8 cellular contexts compared by ENCODE assay signal in the genomic region with DNA sequence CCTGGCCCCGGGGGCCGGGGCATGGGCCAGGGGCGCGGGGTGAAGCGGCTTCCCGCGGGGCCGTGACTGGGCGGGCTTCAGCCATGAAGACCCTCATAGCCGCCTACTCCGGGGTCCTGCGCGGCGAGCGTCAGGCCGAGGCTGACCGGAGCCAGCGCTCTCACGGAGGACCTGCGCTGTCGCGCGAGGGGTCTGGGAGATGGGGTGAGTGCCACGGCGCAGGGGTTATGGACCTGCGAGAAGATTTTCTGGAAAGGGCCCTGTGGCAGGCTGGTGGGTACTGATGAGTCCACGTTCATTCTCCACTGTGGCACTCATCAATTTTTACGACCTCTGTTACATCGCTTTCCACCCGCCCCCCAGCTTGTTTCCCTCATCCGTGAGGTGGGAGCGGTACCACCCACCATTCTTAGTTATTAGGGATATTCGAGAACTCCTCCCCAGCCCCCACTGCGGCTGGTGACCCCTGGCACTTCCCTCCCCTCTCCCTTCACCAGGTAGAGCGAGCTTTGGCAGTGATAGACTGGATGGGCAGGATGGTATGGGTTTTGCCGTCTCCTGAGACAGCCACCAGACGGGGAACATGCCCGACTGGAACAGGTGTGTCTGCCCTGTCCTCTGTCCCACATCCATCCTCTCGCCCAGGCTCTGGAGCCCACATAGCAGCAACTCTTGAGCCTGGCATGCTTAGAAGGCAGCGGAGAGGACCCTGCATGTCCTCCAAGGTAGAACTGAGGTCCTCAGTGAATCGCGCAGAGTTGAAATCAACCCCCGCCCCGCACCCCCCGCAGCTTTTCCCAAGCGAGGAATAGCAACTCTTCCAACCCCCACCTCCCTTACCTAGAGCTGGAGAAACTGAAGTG. TPM values are rescaled to one million over a fixed set of nuclear protein-coding genes. Genes with fewer than 3 reads are reported as not detected.
DNase-seq lines count a peak whose midpoint lies in the region; ATAC-seq and TF ChIP-seq lines count a peak whose summit lies in the region.

No MANE protein-coding gene starts in this region.

- H3K9ac ChIP-seq in BLaER1 = peak overlapping the region; percentile 78; the same call in 1 of the 2 replicates

- H3K9me3 ChIP-seq in BLaER1 = peaks cover 5% of the 10 kb centered on the region; the same call in 1 of the 2 replicates
- H3K9me3 ChIP-seq in mucosa of descending colon = no peaks in the 10 kb centered on the region

- H3K27ac ChIP-seq in BLaER1 = peak overlapping the region; percentile 83; the same call in 1 of the 2 replicates

- peaks cover 13% of the 10 kb centered on the region for H3K4me1 ChIP-seq in BLaER1
- peaks cover 13% of the 10 kb centered on the region for H3K4me1 ChIP-seq in mucosa of descending colon (ENCODE audit: low read depth)

- H3K27me3 ChIP-seq in BLaER1 = peaks cover 39% of the 10 kb centered on the region

- H4K20me1 ChIP-seq in BLaER1 = no peaks in the 10 kb centered on the region

- DNase-seq in Jurkat, Clone E6-1 (ENCODE audit: low read depth, low spot score) = no peak
- DNase-seq in choroid plexus epithelial cell (ENCODE audit: low read depth) (no peak), mucosa of descending colon (peak in 2 of 3 donors; percentile 15 to 37), SIG-M5 (lab: John Stamatoyannopoulos, UW) (no peak)
- DNase-seq in stimulated activated CD4-positive, alpha-beta T cell treated with anti-CD3 and anti-CD28 coated beads, Interleukin-15, amount 100 ng/mL, for 24 hours = no peak

- no peaks in the 10 kb centered on the region for H3K36me3 ChIP-seq in BLaER1
- H3K36me3 ChIP-seq in mucosa of descending colon (ENCODE audit: low read depth) = no peaks in the 10 kb centered on the region

- H3K4me3 ChIP-seq in BLaER1 (peak overlapping the region; percentile 59), choroid plexus epithelial cell (ENCODE audit: low read depth, low read length) (peak overlapping the region; percentile 54), mucosa of descending colon (no peak overlapping the region)
- peak overlapping the region; percentile 48 for H3K4me3 ChIP-seq in Jurkat, Clone E6-1 (ENCODE audit: low read length)

- no peak for TF ChIP-seq POLR2A in GM18505 (IDR thresholded peaks at IDR 0.05; ENCODE audit: borderline replicate concordance, extremely low read depth, insufficient read depth, insufficient read length)

- ATAC-seq in mucosa of descending colon (peak; percentile 42), HG02938 (IDR thresholded peaks at IDR 0.05; ENCODE audit: unreplicated experiment) (no peak), GM18505 (IDR thresholded peaks at IDR 0.05; ENCODE audit: unreplicated experiment) (no peak)

- peak overlapping the region; percentile 78 for H3K4me2 ChIP-seq in BLaER1

- intact Hi-C loops in mucosa of descending colon (cut with DNase I, micrococcal nuclease) = no loop called here

- TF ChIP-seq CTCF in choroid plexus epithelial cell (conservative IDR thresholded peaks at IDR 0.05; ENCODE audit: low read depth, low read length) (no peak), mucosa of descending colon (IDR thresholded peaks at IDR 0.05) (no peak)

RNA-seq across cellular contexts. Expression of a gene that starts 0.6 kb away (rescaled TPM):
- polyA plus RNA-seq in Jurkat, Clone E6-1 (2012; ENCODE audit: insufficient read depth, insufficient read length) = 15.8 TPM
- 1 to 10 TPM; 3.4 to 4.2 (median 3.5) TPM for total RNA-seq in mucosa of descending colon

RNA-seq across cellular contexts. Expression of a gene that starts 45.9 kb away (rescaled TPM):
- polyA plus RNA-seq in Jurkat, Clone E6-1 (2012; ENCODE audit: insufficient read depth, insufficient read length) = 10.2 TPM
- total RNA-seq in mucosa of descending colon = 10 to 100 TPM; 14.9 to 37.1 (median 16.9) TPM

RNA-seq across cellular contexts. Expression of a gene that starts 51.5 kb away (rescaled TPM):
- not detected for polyA plus RNA-seq in Jurkat, Clone E6-1 (2012; ENCODE audit: insufficient read depth, insufficient read length)
- 100 to 1,000 TPM in 2 of 3 donors, 10 to 100 TPM in 1; 86.4 to 247 (median 192) TPM for total RNA-seq in mucosa of descending colon

Comparison
In these comparisons a context has a peak if more than half of its experiments do, and no peak if none do; other contexts are left out.
1. DNase-seq: peak in mucosa of descending colon (2 of 3); none in Jurkat, Clone E6-1 (single experiment), choroid plexus epithelial cell (single experiment), SIG-M5 (single experiment) and stimulated activated CD4-positive, alpha-beta T cell treated with anti-CD3 and anti-CD28 coated beads, Interleukin-15, amount 100 ng/mL, for 24 hours (single experiment).